ENCODE assay signal across 1 cellular context in the genomic region with DNA sequence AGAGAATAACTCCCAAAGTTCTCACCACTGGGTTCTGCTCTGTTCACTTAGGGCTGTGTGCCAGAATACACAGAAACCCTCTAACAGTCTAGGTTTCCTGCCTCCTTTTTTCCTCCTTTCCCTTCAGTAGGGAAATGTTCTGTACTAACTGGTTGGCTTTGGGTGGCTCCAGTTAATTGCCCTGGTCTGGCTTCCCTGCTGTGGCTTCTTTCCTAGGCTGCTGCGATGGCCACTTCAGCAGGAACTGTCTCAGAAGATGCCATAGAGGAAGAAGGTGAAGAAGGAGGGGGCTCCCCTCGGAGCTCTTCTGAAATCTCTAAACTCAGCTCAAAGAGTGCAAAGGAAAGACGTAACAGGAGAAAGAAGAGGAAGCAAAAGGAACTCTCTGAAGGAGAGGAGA.
TF ChIP-seq lines count a peak whose summit lies in the region.

No MANE protein-coding gene starts in this region.

TF ChIP-seq in endothelial cell of umbilical vein, 7 proteins besides CTCF, POLR2A, EP300 and RAD21 (continued from another document):
- TF ChIP-seq, protein P1, sequence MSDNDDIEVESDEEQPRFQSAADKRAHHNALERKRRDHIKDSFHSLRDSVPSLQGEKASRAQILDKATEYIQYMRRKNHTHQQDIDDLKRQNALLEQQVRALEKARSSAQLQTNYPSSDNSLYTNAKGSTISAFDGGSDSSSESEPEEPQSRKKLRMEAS (IDR thresholded peaks at IDR 0.05; ENCODE audit: insufficient read depth, insufficient read length), result no peak
- TF ChIP-seq FOS (IDR thresholded peaks at IDR 0.05; ENCODE audit: borderline replicate concordance, insufficient read depth, low read length) (no peak), GATA2 (IDR thresholded peaks at IDR 0.05; ENCODE audit: insufficient read depth, insufficient read length, low read depth, low read length) (no peak)
